1 cellular context compared by ENCODE assay signal in the genomic region with DNA sequence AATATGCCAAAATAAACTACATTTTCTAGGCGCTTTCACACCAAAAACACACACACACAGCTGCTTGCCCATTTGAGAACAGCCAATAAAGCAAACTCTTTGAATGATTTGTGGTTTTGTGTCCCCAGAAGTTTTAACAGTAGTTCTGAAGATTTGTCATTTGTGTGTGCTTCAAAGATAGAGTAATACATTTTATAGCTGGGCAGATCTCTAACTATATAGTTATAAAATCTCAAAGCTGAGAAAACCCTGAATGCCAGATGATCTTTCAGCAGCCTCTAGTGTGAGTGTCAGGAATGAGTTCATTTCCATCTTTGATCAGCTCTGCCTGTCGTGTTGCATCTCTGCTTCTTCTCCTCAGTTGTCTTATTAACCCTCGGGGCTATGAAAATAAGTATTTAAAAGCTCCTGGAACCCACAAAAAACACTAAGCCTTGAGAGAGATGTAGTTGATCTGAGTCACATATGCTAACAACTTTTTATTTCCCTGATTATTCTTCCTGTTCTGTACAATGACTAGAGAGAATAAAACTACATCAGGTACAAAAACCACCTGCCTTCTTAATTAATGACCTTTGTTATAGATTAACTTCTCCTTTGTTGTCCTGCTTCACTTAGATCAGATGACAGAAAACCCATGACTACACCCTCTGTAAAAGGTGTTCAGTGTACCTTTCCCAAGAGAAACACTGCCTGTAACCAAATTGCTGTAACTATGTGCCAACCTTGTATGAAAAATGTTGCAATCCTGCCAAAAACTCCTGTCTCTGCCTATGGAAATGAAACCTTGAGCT.
TF ChIP-seq lines count a peak whose summit lies in the region.

No MANE protein-coding gene starts in this region.

TF ChIP-seq in SK-N-SH, 30 proteins besides CTCF, POLR2A, EP300 and RAD21 (continued from another document):
- TF ChIP-seq, protein P1, sequence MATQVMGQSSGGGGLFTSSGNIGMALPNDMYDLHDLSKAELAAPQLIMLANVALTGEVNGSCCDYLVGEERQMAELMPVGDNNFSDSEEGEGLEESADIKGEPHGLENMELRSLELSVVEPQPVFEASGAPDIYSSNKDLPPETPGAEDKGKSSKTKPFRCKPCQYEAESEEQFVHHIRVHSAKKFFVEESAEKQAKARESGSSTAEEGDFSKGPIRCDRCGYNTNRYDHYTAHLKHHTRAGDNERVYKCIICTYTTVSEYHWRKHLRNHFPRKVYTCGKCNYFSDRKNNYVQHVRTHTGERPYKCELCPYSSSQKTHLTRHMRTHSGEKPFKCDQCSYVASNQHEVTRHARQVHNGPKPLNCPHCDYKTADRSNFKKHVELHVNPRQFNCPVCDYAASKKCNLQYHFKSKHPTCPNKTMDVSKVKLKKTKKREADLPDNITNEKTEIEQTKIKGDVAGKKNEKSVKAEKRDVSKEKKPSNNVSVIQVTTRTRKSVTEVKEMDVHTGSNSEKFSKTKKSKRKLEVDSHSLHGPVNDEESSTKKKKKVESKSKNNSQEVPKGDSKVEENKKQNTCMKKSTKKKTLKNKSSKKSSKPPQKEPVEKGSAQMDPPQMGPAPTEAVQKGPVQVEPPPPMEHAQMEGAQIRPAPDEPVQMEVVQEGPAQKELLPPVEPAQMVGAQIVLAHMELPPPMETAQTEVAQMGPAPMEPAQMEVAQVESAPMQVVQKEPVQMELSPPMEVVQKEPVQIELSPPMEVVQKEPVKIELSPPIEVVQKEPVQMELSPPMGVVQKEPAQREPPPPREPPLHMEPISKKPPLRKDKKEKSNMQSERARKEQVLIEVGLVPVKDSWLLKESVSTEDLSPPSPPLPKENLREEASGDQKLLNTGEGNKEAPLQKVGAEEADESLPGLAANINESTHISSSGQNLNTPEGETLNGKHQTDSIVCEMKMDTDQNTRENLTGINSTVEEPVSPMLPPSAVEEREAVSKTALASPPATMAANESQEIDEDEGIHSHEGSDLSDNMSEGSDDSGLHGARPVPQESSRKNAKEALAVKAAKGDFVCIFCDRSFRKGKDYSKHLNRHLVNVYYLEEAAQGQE (IDR thresholded peaks at IDR 0.05; ENCODE audit: low read depth, low read length): no peak
- TF ChIP-seq JUND (IDR thresholded peaks at IDR 0.05): no peak
- TF ChIP-seq RFX5 (IDR thresholded peaks at IDR 0.05; ENCODE audit: low read length): no peak
- no peak for TF ChIP-seq GATA2 (CRISPR knock-in tag; IDR thresholded peaks at IDR 0.05)
- TF ChIP-seq, protein P2, sequence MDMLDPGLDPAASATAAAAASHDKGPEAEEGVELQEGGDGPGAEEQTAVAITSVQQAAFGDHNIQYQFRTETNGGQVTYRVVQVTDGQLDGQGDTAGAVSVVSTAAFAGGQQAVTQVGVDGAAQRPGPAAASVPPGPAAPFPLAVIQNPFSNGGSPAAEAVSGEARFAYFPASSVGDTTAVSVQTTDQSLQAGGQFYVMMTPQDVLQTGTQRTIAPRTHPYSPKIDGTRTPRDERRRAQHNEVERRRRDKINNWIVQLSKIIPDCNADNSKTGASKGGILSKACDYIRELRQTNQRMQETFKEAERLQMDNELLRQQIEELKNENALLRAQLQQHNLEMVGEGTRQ (IDR thresholded peaks at IDR 0.05; ENCODE audit: borderline replicate concordance, low read depth, low read length): no peak
- TF ChIP-seq GABPA (IDR thresholded peaks at IDR 0.05; ENCODE audit: low read depth): no peak
- no peak for TF ChIP-seq NFIC (IDR thresholded peaks at IDR 0.05; ENCODE audit: borderline replicate concordance)
- no peak for TF ChIP-seq YY1 (IDR thresholded peaks at IDR 0.05; ENCODE audit: low read depth)
